15 cellular contexts compared by ENCODE assay signal in genomic region chr10:123327450-123327849, GRCh38.
DNase-seq lines count a peak whose midpoint lies in the region; ATAC-seq and FAIRE-seq lines count a peak whose summit lies in the region.
"Had no signal": no experiment of that assay in that cellular context is flagged by ENCODE, and none has a peak within 500 bp of the region (broad histone marks: within the 10 kb centered on the region; RNA-seq: fewer than 3 reads in every experiment).

No MANE protein-coding gene starts in this region.

- intact Hi-C loops in Right ventricle myocardium superior (cut with DNase I), result no loop called here

- ATAC-seq in GM19467 (IDR thresholded peaks at IDR 0.05; ENCODE audit: unreplicated experiment), result peak; percentile 43
- peak; percentile 80 for ATAC-seq in HG02840 (IDR thresholded peaks at IDR 0.05; ENCODE audit: low FRiP score, unreplicated experiment)
- ATAC-seq in HG03469 (IDR thresholded peaks at IDR 0.05; ENCODE audit: unreplicated experiment), result peak; percentile 48
- no peak for ATAC-seq in Right ventricle myocardium superior (ENCODE audit: poor library complexity)

- DNase-seq in GM18507 (ENCODE audit: extremely low spot score, insufficient read length, low read depth) (peak; percentile 9), NCI-H2171 (lab: John Stamatoyannopoulos, UW) (no peak), mucosa of gallbladder (ENCODE audit: low spot score) (no peak), Right ventricle myocardium superior (no peak), inferior parietal cortex (ENCODE audit: extremely low spot score) (no peak)
- DNase-seq: adrenal gland; colonic mucosa; DMS79 treated with DMSO at 0.1 percent for 48 hours; immature natural killer cell; NCI-H1048; NCI-H446 treated with DMSO at 0.1 percent for 48 hours; stimulated activated naive CD4-positive, alpha-beta T cell had no signal

- FAIRE-seq in GM18507 (lab: Jason Lieb, UNC), result peak; percentile 88
